In genomic region chrY:20781408-20781807, GRCh38 we compare ENCODE assay signal across 28 cellular contexts. TPM values are rescaled to one million over a fixed set of nuclear protein-coding genes. Genes with fewer than 3 reads are reported as not detected.
DNase-seq lines count a peak whose midpoint lies in the region; ATAC-seq, FAIRE-seq and TF ChIP-seq lines count a peak whose summit lies in the region.
"Had no signal": no experiment of that assay in that cellular context is flagged by ENCODE, and none has a peak within 500 bp of the region (broad histone marks: within the 10 kb centered on the region; RNA-seq: fewer than 3 reads in every experiment).

No MANE protein-coding gene starts in this region.

- H3K4me2 ChIP-seq in HepG2 (ENCODE audit: low read depth, low read length): no peak overlapping the region
- H3K4me2 ChIP-seq: A549 had no signal

- no peak for TF ChIP-seq POLR2A in HepG2 (IDR thresholded peaks at IDR 0.05; ENCODE audit: insufficient read depth in 1 of 2, low read depth in 2 of 2, low read length in 2 of 2)

- no peaks in the 10 kb centered on the region for H3K36me3 Mint-ChIP-seq in activated naive CD8-positive, alpha-beta T cell treated with anti-CD3 and anti-CD28 coated beads, Interleukin-2, amount 50 U/mL, for 24 hours (ENCODE audit: low read depth)
- H3K36me3 Mint-ChIP-seq in activated naive CD8-positive, alpha-beta T cell treated with anti-CD3 and anti-CD28 coated beads for 36 hours: no peaks in the 10 kb centered on the region
- no peaks in the 10 kb centered on the region for H3K36me3 Mint-ChIP-seq in nephron progenitor cell (ENCODE audit: low read depth)
- H3K36me3 Mint-ChIP-seq: CD4-positive, alpha-beta memory T cell had no signal

- no peaks in the 10 kb centered on the region for H3K9me3 Mint-ChIP-seq in activated naive CD8-positive, alpha-beta T cell treated with anti-CD3 and anti-CD28 coated beads, Interleukin-2, amount 50 U/mL, for 24 hours
- H3K9me3 Mint-ChIP-seq in activated naive CD8-positive, alpha-beta T cell treated with anti-CD3 and anti-CD28 coated beads for 36 hours: no peaks in the 10 kb centered on the region
- H3K9me3 Mint-ChIP-seq in nephron progenitor cell: no peaks in the 10 kb centered on the region
- H3K9me3 Mint-ChIP-seq: CD4-positive, alpha-beta memory T cell had no signal

- no TSS peak for BruUV-seq in HepG2 (replicated peaks; lab: Mats Ljungman, UMichigan)

- no peaks in the 10 kb centered on the region for H3K36me3 ChIP-seq in HepG2 (replicated peaks in 1 of 2; ENCODE audit: control insufficient read depth in 1 of 2, insufficient read depth in 2 of 2, low read length in 2 of 2)
- H3K36me3 ChIP-seq: SJCRH30 had no signal

- intact Hi-C loops in HepG2 (cut with micrococcal nuclease; ENCODE audit: unreplicated experiment): no loop called here

- 18% methylated on average over 4 of the region's 4 CpGs for WGBS in HepG2 (ENCODE audit: low lambda C conversion rate)

- H3K9me3 ChIP-seq in HepG2 (ENCODE audit: low read length): no peaks in the 10 kb centered on the region
- H3K9me3 ChIP-seq: A549, SJCRH30 had no signal

- in situ Hi-C loops in HepG2 (cut with HindIII; ENCODE audit: extremely low pct_ligation_motif_present, low pct_unique_long_range_greater_than_20kb): no loop called here

- TF ChIP-seq EP300 in HepG2 (IDR thresholded peaks at IDR 0.05; ENCODE audit: low read depth in 2 of 2, low read length in 2 of 2): no peak
- no peak for TF ChIP-seq EP300 in HepG2 (CRISPR knock-in tag; IDR thresholded peaks at IDR 0.05; ENCODE audit: borderline replicate concordance)

- no peak for FAIRE-seq in HepG2 (lab: Jason Lieb, UNC)
- FAIRE-seq: A549, GM12878, H54, K562 had no signal

- POLR2A ChIA-PET in HepG2 (lab: Yijun Ruan, JAX): no interaction called here

- H3K79me2 ChIP-seq in HepG2 (ENCODE audit: insufficient read depth, low read length): no peaks in the 10 kb centered on the region

- H3K27ac Mint-ChIP-seq in activated naive CD8-positive, alpha-beta T cell treated with anti-CD3 and anti-CD28 coated beads, Interleukin-2, amount 50 U/mL, for 24 hours: no peak overlapping the region
- no peak overlapping the region for H3K27ac Mint-ChIP-seq in activated naive CD8-positive, alpha-beta T cell treated with anti-CD3 and anti-CD28 coated beads for 36 hours
- H3K27ac Mint-ChIP-seq in nephron progenitor cell: no peak overlapping the region
- H3K27ac Mint-ChIP-seq: CD4-positive, alpha-beta memory T cell had no signal

- no peak for DNase-seq in activated naive CD8-positive, alpha-beta T cell treated with anti-CD3 and anti-CD28 coated beads, Interleukin-2, amount 50 U/mL, for 24 hours
- no peak for DNase-seq in activated naive CD8-positive, alpha-beta T cell treated with anti-CD3 and anti-CD28 coated beads for 36 hours
- DNase-seq in nephron progenitor cell: no peak
- no peak for DNase-seq in NCI-H1092 (lab: John Stamatoyannopoulos, UW)
- DNase-seq in HepG2 (ENCODE audit: low spot score): no peak
- DNase-seq: AML-193; C1 segment of cervical spinal cord; CD4-positive, alpha-beta memory T cell; COR-L47; EL; GDM1; NCI-H1694; NCI-H2029 treated with DMSO at 0.1 percent for 48 hours; NCI-H446 treated with DMSO at 0.1 percent for 48 hours; NCI-H526; NCI-H82; NK-92 treated with Interleukin-12 subunit alpha and Interleukin-12 subunit beta, amount 100 ng/mL, for 24 hours; PC-3; SJCRH30 had no signal

- H3K4me3 ChIP-seq in HepG2 (replicated peaks in 1 of 3; ENCODE audit: insufficient read depth in 1 of 3, low read depth in 2 of 3, low read length in 3 of 3): no peak overlapping the region
- H3K4me3 ChIP-seq: A549, GM12878, K562, SJCRH30 had no signal

- H3K9ac ChIP-seq in HepG2 (ENCODE audit: insufficient read depth, low read depth, low read length): no peak overlapping the region

- H3K27ac ChIP-seq in VCaP (peak overlapping the region; percentile 36), HepG2 (ENCODE audit: extremely low read length, insufficient read depth, low read length) (no peak overlapping the region)
- H3K27ac ChIP-seq: A549, SJCRH30 had no signal

- H3K4me1 ChIP-seq in HepG2 (ENCODE audit: insufficient read depth, low read length): no peaks in the 10 kb centered on the region
- H3K4me1 ChIP-seq: A549, SJCRH30 had no signal

- H3K4me3 Mint-ChIP-seq in activated naive CD8-positive, alpha-beta T cell treated with anti-CD3 and anti-CD28 coated beads, Interleukin-2, amount 50 U/mL, for 24 hours: no peak overlapping the region
- no peak overlapping the region for H3K4me3 Mint-ChIP-seq in activated naive CD8-positive, alpha-beta T cell treated with anti-CD3 and anti-CD28 coated beads for 36 hours
- H3K4me3 Mint-ChIP-seq in nephron progenitor cell: no peak overlapping the region
- H3K4me3 Mint-ChIP-seq: CD4-positive, alpha-beta memory T cell had no signal

- TF ChIP-seq CTCF in VCaP (conservative IDR thresholded peaks at IDR 0.05) (no peak), nephron progenitor cell (IDR thresholded peaks at IDR 0.05) (no peak), HepG2 (CRISPR knock-in tag; IDR thresholded peaks at IDR 0.05) (no peak)

- H3K27me3 ChIP-seq in HepG2 (ENCODE audit: control insufficient read depth in 1 of 2, insufficient read depth in 2 of 2, low read length in 2 of 2): no peaks in the 10 kb centered on the region
- H3K27me3 ChIP-seq: SJCRH30 had no signal

- CTCF ChIA-PET in HepG2 (lab: Yijun Ruan, JAX; ENCODE audit: low intra/inter-chr PET ratio, low total read pairs): no interaction called here

- peak; percentile 46 for ATAC-seq in activated naive CD8-positive, alpha-beta T cell treated with anti-CD3 and anti-CD28 coated beads, Interleukin-2, amount 50 U/mL, for 24 hours
- peak; percentile 60 for ATAC-seq in GM21423 (IDR thresholded peaks at IDR 0.05; ENCODE audit: unreplicated experiment)
- no peak for ATAC-seq in HepG2
- ATAC-seq: A549, GM12878, K562, PC-3 had no signal

- H4K20me1 ChIP-seq in HepG2 (ENCODE audit: insufficient read depth, low read length): no peaks in the 10 kb centered on the region

- TF ChIP-seq RAD21 in HepG2 (CRISPR knock-in tag; IDR thresholded peaks at IDR 0.05): no peak

- H2AFZ ChIP-seq in HepG2 (ENCODE audit: low read length): no peak overlapping the region

- peaks cover 50% of the 10 kb centered on the region for H3K4me1 Mint-ChIP-seq in activated naive CD8-positive, alpha-beta T cell treated with anti-CD3 and anti-CD28 coated beads, Interleukin-2, amount 50 U/mL, for 24 hours
- H3K4me1 Mint-ChIP-seq in activated naive CD8-positive, alpha-beta T cell treated with anti-CD3 and anti-CD28 coated beads for 36 hours: peaks cover 35% of the 10 kb centered on the region
- no peaks in the 10 kb centered on the region for H3K4me1 Mint-ChIP-seq in nephron progenitor cell

- H3K27me3 Mint-ChIP-seq in activated naive CD8-positive, alpha-beta T cell treated with anti-CD3 and anti-CD28 coated beads, Interleukin-2, amount 50 U/mL, for 24 hours: no peaks in the 10 kb centered on the region
- no peaks in the 10 kb centered on the region for H3K27me3 Mint-ChIP-seq in activated naive CD8-positive, alpha-beta T cell treated with anti-CD3 and anti-CD28 coated beads for 36 hours
- no peaks in the 10 kb centered on the region for H3K27me3 Mint-ChIP-seq in nephron progenitor cell (ENCODE audit: low read depth, poor library complexity)
- H3K27me3 Mint-ChIP-seq: CD4-positive, alpha-beta memory T cell had no signal

TF ChIP-seq in HepG2, 621 proteins besides CTCF, POLR2A, EP300 and RAD21:
- TF ChIP-seq SNRNP70 (IDR thresholded peaks at IDR 0.05; ENCODE audit: low read depth, low read length): no peak
- no peak for TF ChIP-seq SMARCC2 (IDR thresholded peaks at IDR 0.05)
- no peak for TF ChIP-seq TCF7L2 (IDR thresholded peaks at IDR 0.05; ENCODE audit: low read depth, low read length)
- TF ChIP-seq ZNF572 (CRISPR knock-in tag; IDR thresholded peaks at IDR 0.05): no peak
- no peak for TF ChIP-seq HNF4A (CRISPR knock-in tag; IDR thresholded peaks at IDR 0.05)

RNA-seq across cellular contexts. Expression of gene RPS4Y2, which starts 25.5 kb away (rescaled TPM):
- total RNA-seq in activated naive CD8-positive, alpha-beta T cell treated with anti-CD3 and anti-CD28 coated beads for 36 hours: not detected
- total RNA-seq in HepG2 (2016; rRNA removed; fragmentation: Illumina TruSeq; extraction: Trizol): not detected in 2 replicates
- total RNA-seq in HepG2 (2016; cell fraction: cytosol; rRNA removed; fragmentation: Illumina TruSeq; extraction: Trizol; ENCODE audit: low read depth): not detected in 2 replicates
- not detected in 2 replicates for total RNA-seq in HepG2 (2016; cell fraction: insoluble cytoplasmic fraction; rRNA removed; fragmentation: Illumina TruSeq; extraction: Trizol)
- not detected in 2 replicates for total RNA-seq in HepG2 (2016; cell fraction: membrane; rRNA removed; fragmentation: Illumina TruSeq; extraction: Trizol)
- not detected in 2 replicates for total RNA-seq in HepG2 (2016; cell fraction: nucleus; rRNA removed; fragmentation: Illumina TruSeq; extraction: Trizol)
- polyA plus RNA-seq in HepG2 (2011; rRNA removed): 0.09 TPM in 1 of 2 replicates, not detected in the other
- not detected in 2 replicates for polyA plus RNA-seq in HepG2 (2011; cell fraction: cytosol; rRNA removed)
- polyA plus RNA-seq in HepG2 (2011; cell fraction: nucleus; rRNA removed): not detected in 2 replicates
- not detected in 2 replicates for polyA plus RNA-seq in HepG2 (2012)
- not detected in 2 replicates for polyA plus RNA-seq in HepG2 (2016; cell fraction: cytosol; fragmentation: Illumina TruSeq; extraction: Trizol; ENCODE audit: low read depth)
- not detected in 2 replicates for polyA plus RNA-seq in HepG2 (2016; cell fraction: insoluble cytoplasmic fraction; fragmentation: Illumina TruSeq; extraction: Trizol; ENCODE audit: low read depth)
- not detected in 2 replicates for polyA plus RNA-seq in HepG2 (2016; cell fraction: membrane; fragmentation: Illumina TruSeq; extraction: Trizol; ENCODE audit: low read depth)
- not detected in 2 replicates for polyA plus RNA-seq in HepG2 (2016; cell fraction: nucleus; fragmentation: Illumina TruSeq; extraction: Trizol; ENCODE audit: insufficient read depth, low read depth)
- not detected in 2 replicates for polyA minus RNA-seq in HepG2 (2011; rRNA and poly(A)+ RNA removed; ENCODE audit: low replicate concordance)
- not detected in 2 replicates for polyA minus RNA-seq in HepG2 (2011; cell fraction: cytosol; rRNA and poly(A)+ RNA removed)
- polyA minus RNA-seq in HepG2 (2011; cell fraction: nucleus; rRNA and poly(A)+ RNA removed): not detected in 2 replicates
- total RNA-seq: CD4-positive, alpha-beta memory T cell; GM12878; HT1080; K562; LHCN-M2; MCF 10A; PC-3; SJCRH30 had no signal
- polyA plus RNA-seq: A549; CD4-positive, alpha-beta memory T cell; GM12878; K562 had no signal
